Comparison of ENCODE assay signal across 14 cellular contexts in genomic region chr1:9691726-9692125, GRCh38. TPM values are rescaled to one million over a fixed set of nuclear protein-coding genes. Genes with fewer than 3 reads are reported as not detected.
DNase-seq lines count a peak whose midpoint lies in the region; ATAC-seq, FAIRE-seq and TF ChIP-seq lines count a peak whose summit lies in the region.
"Had no signal": no experiment of that assay in that cellular context is flagged by ENCODE, and none has a peak within 500 bp of the region (broad histone marks: within the 10 kb centered on the region; RNA-seq: fewer than 3 reads in every experiment).

No MANE protein-coding gene starts in this region.

- H4K8ac ChIP-seq in H1 (ENCODE audit: extremely low read depth, insufficient read depth, low read length): no peak overlapping the region

- DNase-seq in activated T-cell treated with anti-CD3 and anti-CD28 coated beads, Interleukin-2, amount 50 U/mL, for 24 hours: no peak
- DNase-seq in activated T-cell treated with anti-CD3 and anti-CD28 coated beads, Interleukin-2, amount 50 U/mL, for 1 hour: no peak
- DNase-seq in T-cell (no peak), H1 (ENCODE audit: low read depth in 1 of 2, low spot score in 2 of 2) (no peak), smooth muscle cell (lab: John Stamatoyannopoulos, UW; ENCODE audit: unreplicated experiment) (no peak), HuH-7.5 (ENCODE audit: low spot score) (no peak)
- DNase-seq: H9; NCI-H1105 treated with DMSO at 0.1 percent for 48 hours; NCI-H526 treated with DMSO at 0.1 percent for 48 hours; Right ventricle myocardium superior; stimulated activated CD4-positive, alpha-beta T cell treated with anti-CD3 and anti-CD28 coated beads, Interleukin-1b, Interleukin-23, amount 100 ng/mL, for 48 hours; WERI-Rb-1 had no signal

- H2BK120ac ChIP-seq in H1 (replicated peaks; ENCODE audit: low read depth, low read length): no peak overlapping the region

- H3K27me3 ChIP-seq in H1 (replicated peaks in 1 of 4; ENCODE audit: control insufficient read depth in 3 of 4, extremely low read depth in 1 of 4, insufficient read depth in 3 of 4, low read length in 3 of 4) (peaks cover 0 to 13% (median 11%) of the 10 kb centered on the region in 4 experiments; a peak in 6 of 7 replicates), smooth muscle cell (ENCODE audit: low read depth) (no peaks in the 10 kb centered on the region)

- H3K36me3 ChIP-seq in H1 (ENCODE audit: control insufficient read depth in 2 of 4, insufficient read depth in 4 of 4, low read length in 3 of 4): no peaks in the 10 kb centered on the region
- no peaks in the 10 kb centered on the region for H3K36me3 ChIP-seq in smooth muscle cell (ENCODE audit: low read depth)
- H3K36me3 ChIP-seq: WERI-Rb-1 had no signal

- no peaks in the 10 kb centered on the region for H3K79me1 ChIP-seq in H1 (ENCODE audit: low read depth, low read length)

- no peak overlapping the region; the same call in 1 of the 2 replicates for H2BK12ac ChIP-seq in H1 (ENCODE audit: low read depth, low read length)

- H3K56ac ChIP-seq in H1 (replicated peaks; ENCODE audit: insufficient read length, low read depth, low read length): no peak overlapping the region

- H4K20me1 ChIP-seq in H1 (replicated peaks in 1 of 2; ENCODE audit: control insufficient read depth in 1 of 2, insufficient read depth in 2 of 2, low read length in 2 of 2): no peaks in the 10 kb centered on the region
- H4K20me1 ChIP-seq in smooth muscle cell (ENCODE audit: low read depth): no peaks in the 10 kb centered on the region

- peaks cover 5 to 24% (median 15%) of the 10 kb centered on the region in 4 experiments for H3K4me1 ChIP-seq in H1 (replicated peaks in 1 of 4; ENCODE audit: control insufficient read depth in 3 of 4, insufficient read depth in 4 of 4, low read length in 3 of 4)
- peaks cover 28% of the 10 kb centered on the region for H3K4me1 ChIP-seq in smooth muscle cell (ENCODE audit: low read depth)

- no peaks in the 10 kb centered on the region for H3K27me3 Mint-ChIP-seq in activated T-cell treated with anti-CD3 and anti-CD28 coated beads, Interleukin-2, amount 50 U/mL, for 24 hours
- no peaks in the 10 kb centered on the region for H3K27me3 Mint-ChIP-seq in T-cell

- peaks cover 68% of the 10 kb centered on the region for H3K4me1 Mint-ChIP-seq in activated T-cell treated with anti-CD3 and anti-CD28 coated beads, Interleukin-2, amount 50 U/mL, for 24 hours (ENCODE audit: low read depth)
- peaks cover 66 to 76% (median 74%) of the 10 kb centered on the region in 3 donors for H3K4me1 Mint-ChIP-seq in T-cell

- POLR2A ChIA-PET in T-cell (lab: Charles Lee): interaction anchor here (0.6 to 0.7 kb wide), 2 partner anchors 24 to 37 kb away, joined by 3 read pairs; no protein-coding TSS in a partner anchor
- POLR2A ChIA-PET in H1 (lab: Charles Lee; ENCODE audit: partially characterized antibody): interaction anchor here (0.7 to 2.1 kb wide), 2 partner anchors 24 to 30 kb away, joined by 3 to 8 read pairs; no protein-coding TSS in a partner anchor

- H3K9me3 ChIP-seq in H1 (ENCODE audit: insufficient read depth in 2 of 2, low read depth in 1 of 2, low read length in 1 of 2): no peaks in the 10 kb centered on the region
- no peaks in the 10 kb centered on the region for H3K9me3 ChIP-seq in smooth muscle cell (replicated peaks; ENCODE audit: low read depth)

- peaks cover 11% of the 10 kb centered on the region for H3F3A ChIP-seq in smooth muscle cell (ENCODE audit: low read depth)

- no peak overlapping the region; the same call in 1 of the 2 replicates for H2BK5ac ChIP-seq in H1 (ENCODE audit: low read depth, low read length)

- H4K91ac ChIP-seq in H1 (replicated peaks; ENCODE audit: insufficient read length, low read length): no peak overlapping the region

- no peak overlapping the region for H2AFZ ChIP-seq in H1 (ENCODE audit: low read length)
- no peak overlapping the region for H2AFZ ChIP-seq in smooth muscle cell (ENCODE audit: low read depth)

- H3K4ac ChIP-seq in H1 (replicated peaks; ENCODE audit: insufficient read length, low read depth, low read length): no peak overlapping the region

- H3K36me3 Mint-ChIP-seq in activated T-cell treated with anti-CD3 and anti-CD28 coated beads, Interleukin-2, amount 50 U/mL, for 24 hours (ENCODE audit: low read depth): peaks cover 64% of the 10 kb centered on the region
- H3K36me3 Mint-ChIP-seq in T-cell: peaks cover 26% of the 10 kb centered on the region

- TF ChIP-seq RAD21 in H1 (IDR thresholded peaks at IDR 0.05 in 1 of 2, conservative IDR thresholded peaks at IDR 0.05 in 1 of 2; ENCODE audit: low read depth in 2 of 2, low read length in 2 of 2): peak in 1 of 2 experiments; percentile 11; a peak in 1 of 4 replicates

- no peak overlapping the region for H4K5ac ChIP-seq in H1 (ENCODE audit: insufficient read length, low read depth, low read length)

- peak overlapping the region in 1 of 2 experiments; percentile 98; a peak in 1 of 4 replicates for H3K4me2 ChIP-seq in H1 (ENCODE audit: insufficient read depth in 1 of 2, low read depth in 2 of 2, low read length in 2 of 2)
- H3K4me2 ChIP-seq in smooth muscle cell: peak overlapping the region; percentile 92

- no peak overlapping the region for H3K4me3 ChIP-seq in H1 (ENCODE audit: extremely low read depth in 1 of 4, insufficient read depth in 2 of 4, low read depth in 3 of 4, low read length in 4 of 4)
- no peak overlapping the region for H3K4me3 ChIP-seq in smooth muscle cell

- H3K9ac ChIP-seq in H1 (replicated peaks in 1 of 4; ENCODE audit: extremely low read depth in 1 of 4, low read depth in 3 of 4, low read length in 3 of 4): no peak overlapping the region
- no peak overlapping the region for H3K9ac ChIP-seq in smooth muscle cell (ENCODE audit: low read depth)

- peak overlapping the region; percentile 18; the same call in 1 of the 2 replicates for H2BK20ac ChIP-seq in H1 (ENCODE audit: low read length)

- CTCF ChIA-PET in T-cell (lab: Charles Lee): interaction anchor here in 1 of 2 donors (0.8 kb wide), 1 partner anchor 177 kb away, joined by 3 read pairs; no protein-coding TSS in a partner anchor
- CTCF ChIA-PET in H1 (lab: Charles Lee; ENCODE audit: partially characterized antibody): interaction anchor here (0.6 to 7.3 kb wide), 14 partner anchors 9 to 514 kb away, joined by 3 to 49 read pairs (median 4); no protein-coding TSS in a partner anchor

- peak overlapping the region; percentile 86; the same call in 1 of the 2 replicates for H2AK5ac ChIP-seq in H1 (ENCODE audit: low read depth, low read length)

- no peak overlapping the region for H3K14ac ChIP-seq in H1 (ENCODE audit: insufficient read length)

- no peaks in the 10 kb centered on the region for H3K79me2 ChIP-seq in H1 (ENCODE audit: control insufficient read depth in 1 of 2, insufficient read depth in 2 of 2, low read length in 2 of 2)
- no peaks in the 10 kb centered on the region for H3K79me2 ChIP-seq in smooth muscle cell (ENCODE audit: low read depth)

- H3K27ac ChIP-seq in H1 (ENCODE audit: low read depth, low read length): no peak overlapping the region
- H3K27ac ChIP-seq in smooth muscle cell (ENCODE audit: low read depth): peak overlapping the region; percentile 47
- H3K27ac ChIP-seq: WERI-Rb-1 had no signal

- no peak for ATAC-seq in T-cell (replicated peaks in 1 of 4)
- no peak for ATAC-seq in GM19467 (IDR thresholded peaks at IDR 0.05; ENCODE audit: unreplicated experiment)
- no peak for ATAC-seq in HG03025 (IDR thresholded peaks at IDR 0.05; ENCODE audit: low FRiP score, unreplicated experiment)

- 82% methylated on average over 5 of the region's 5 CpGs; no CpG with 5 or more reads in 1 of the 2 experiments for WGBS in H1 (ENCODE audit: extremely low coverage in 1 of 2, insufficient coverage in 1 of 2, insufficient read length in 1 of 2, insufficient replicate concordance in 2 of 2, low coverage in 1 of 2, low lambda C conversion rate in 2 of 2, missing lambda C conversion rate in 1 of 2), 2 experiments
- 75% methylated on average over 5 of the region's 5 CpGs for WGBS in smooth muscle cell (ENCODE audit: low lambda C conversion rate)

- peak overlapping the region; percentile 91 for H3K27ac Mint-ChIP-seq in activated T-cell treated with anti-CD3 and anti-CD28 coated beads, Interleukin-2, amount 50 U/mL, for 24 hours
- peak overlapping the region; percentile 87 to 91 for H3K27ac Mint-ChIP-seq in T-cell

- peak in 1 of 3 experiments; percentile 19; a peak in 1 of 4 replicates for TF ChIP-seq CTCF in H1 (IDR thresholded peaks at IDR 0.05; ENCODE audit: control extremely low read depth in 1 of 3, insufficient read depth in 1 of 3, low read depth in 1 of 3, low read length in 3 of 3)
- no peak for TF ChIP-seq CTCF in smooth muscle cell (IDR thresholded peaks at IDR 0.05; ENCODE audit: borderline replicate concordance, insufficient read depth, poor library complexity, severe bottlenecking)

- H3K9me3 Mint-ChIP-seq in activated T-cell treated with anti-CD3 and anti-CD28 coated beads, Interleukin-2, amount 50 U/mL, for 24 hours: no peaks in the 10 kb centered on the region
- no peaks in the 10 kb centered on the region for H3K9me3 Mint-ChIP-seq in T-cell
- H3K9me3 Mint-ChIP-seq: H9 had no signal

- TF ChIP-seq POLR2A in H1 (IDR thresholded peaks at IDR 0.05; ENCODE audit: control extremely low read depth in 1 of 2, low read depth in 2 of 2, low read length in 2 of 2): no peak

- H3K4me3 Mint-ChIP-seq in activated T-cell treated with anti-CD3 and anti-CD28 coated beads, Interleukin-2, amount 50 U/mL, for 24 hours: peak overlapping the region; percentile 82
- H3K4me3 Mint-ChIP-seq in T-cell: peak overlapping the region; percentile 87 to 92 (median 87)

- FAIRE-seq in H1 (lab: Jason Lieb, UNC): no peak

- TF ChIP-seq EP300 in H1 (IDR thresholded peaks at IDR 0.05; ENCODE audit: borderline replicate concordance in 1 of 2, low read depth in 2 of 2, low read length in 2 of 2): no peak

- no peak overlapping the region for H3K18ac ChIP-seq in H1 (ENCODE audit: extremely low read depth, low read length)

- peaks cover 25% of the 10 kb centered on the region for H3K23me2 ChIP-seq in H1 (ENCODE audit: low read depth, low read length)

- H2BK15ac ChIP-seq in H1 (ENCODE audit: low read length): no peak overlapping the region

- no peak overlapping the region for H3K23ac ChIP-seq in H1 (ENCODE audit: insufficient read length)

TF ChIP-seq in H1, 55 proteins besides CTCF, POLR2A, EP300 and RAD21 (continues in another document):
- no peak for TF ChIP-seq HDAC2 (IDR thresholded peaks at IDR 0.05; ENCODE audit: borderline replicate concordance in 1 of 2, low read depth in 2 of 2, low read length in 2 of 2)

RNA-seq across cellular contexts. Expression of gene PIK3CD, which starts 40.2 kb away (rescaled TPM):
- total RNA-seq in T-cell (100 to 1,000 TPM; 246 to 313 (median 280) TPM), smooth muscle cell (4.1 and 4.9 TPM in 2 replicates)
- 24.1 and 24.8 TPM in 2 replicates for total RNA-seq in H1 (2021; fragmentation: NEBNext Ultra II Directional; extraction: Animal tissue kit (Norgen Biotek cat#: 25700))
- polyA plus RNA-seq in H1 (2011; rRNA removed) (20.6 and 28.8 TPM in 2 replicates), smooth muscle cell (3.9 and 7.1 TPM in 2 replicates)
- 18.1 TPM for polyA plus RNA-seq in H1 (2011; cell fraction: cytosol; rRNA removed)
- polyA plus RNA-seq in H1 (2011; cell fraction: nucleus; rRNA removed): 46.9 TPM
- 20.8 to 23.7 TPM (median 22.1 TPM) in 4 replicates for polyA plus RNA-seq in H1 (2012, experiment 1 of 2)
- 14.9 TPM for polyA plus RNA-seq in H1 (2012, experiment 2 of 2)
- polyA plus RNA-seq in H1 (2013, experiment 1 of 2): 6.2 TPM
- 5.9 TPM for polyA plus RNA-seq in H1 (2013, experiment 2 of 2)
- 23.1 and 25.3 TPM in 2 replicates for polyA minus RNA-seq in H1 (2011; rRNA and poly(A)+ RNA removed)
- 17.4 TPM for polyA minus RNA-seq in H1 (2011; cell fraction: cytosol; rRNA and poly(A)+ RNA removed)
- 26.4 TPM for polyA minus RNA-seq in H1 (2011; cell fraction: nucleus; rRNA and poly(A)+ RNA removed)
